23 cellular contexts compared by ENCODE assay signal in genomic region chr2:208183937-208184336, GRCh38. TPM values are rescaled to one million over a fixed set of nuclear protein-coding genes. Genes with fewer than 3 reads are reported as not detected.
DNase-seq lines count a peak whose midpoint lies in the region; ATAC-seq, FAIRE-seq and TF ChIP-seq lines count a peak whose summit lies in the region.
"Had no signal": no experiment of that assay in that cellular context is flagged by ENCODE, and none has a peak within 500 bp of the region (broad histone marks: within the 10 kb centered on the region; RNA-seq: fewer than 3 reads in every experiment).

No MANE protein-coding gene starts in this region.

- peak overlapping the region; percentile 10 to 59 (median 30); a peak in 5 of 8 replicates for H3K4me3 ChIP-seq in H1 (ENCODE audit: extremely low read depth in 1 of 4, insufficient read depth in 2 of 4, low read depth in 3 of 4, low read length in 4 of 4)
- H3K4me3 ChIP-seq in right lobe of liver: no peak overlapping the region
- peak overlapping the region; percentile 5 for H3K4me3 ChIP-seq in thoracic aorta
- H3K4me3 ChIP-seq: colonic mucosa, heart right ventricle had no signal

- no peaks in the 10 kb centered on the region for H3K79me1 ChIP-seq in H1 (ENCODE audit: low read depth, low read length)

- H3K56ac ChIP-seq in H1 (replicated peaks; ENCODE audit: insufficient read length, low read depth, low read length): no peak overlapping the region

- CTCF ChIA-PET in H1 (lab: Charles Lee; ENCODE audit: partially characterized antibody): interaction anchor here (0.6 to 1.7 kb wide), 6 partner anchors 9 to 72 kb away, joined by 3 to 8 read pairs (median 4); partner anchors contain the start of gene CRYGA

- H2AK5ac ChIP-seq in H1 (ENCODE audit: low read depth, low read length): no peak overlapping the region

- H3K9ac ChIP-seq in H1 (replicated peaks in 1 of 4; ENCODE audit: extremely low read depth in 1 of 4, low read depth in 3 of 4, low read length in 3 of 4): no peak overlapping the region

- no peaks in the 10 kb centered on the region; the same call in 1 of the 2 replicates for H3K23me2 ChIP-seq in H1 (ENCODE audit: low read depth, low read length)

- no peak overlapping the region for H4K91ac ChIP-seq in H1 (replicated peaks; ENCODE audit: insufficient read length, low read length)

- H3K9me3 ChIP-seq in H1 (ENCODE audit: insufficient read depth in 2 of 2, low read depth in 1 of 2, low read length in 1 of 2) (no peaks in the 10 kb centered on the region), right lobe of liver (no peaks in the 10 kb centered on the region), thoracic aorta (no peaks in the 10 kb centered on the region)
- H3K9me3 ChIP-seq: Caco-2, colonic mucosa, heart right ventricle had no signal

- peak; percentile 68 for DNase-seq in NCI-H82 treated with DMSO at 0.1 percent for 48 hours (lab: John Stamatoyannopoulos, UW; ENCODE audit: unreplicated experiment)
- no peak for DNase-seq in H1 (ENCODE audit: low read depth in 1 of 2, low spot score in 2 of 2)
- DNase-seq in right lobe of liver: peak in 2 of 3 donors; percentile 57 to 74
- no peak for DNase-seq in thoracic aorta (ENCODE audit: low spot score)
- no peak for DNase-seq in effector CD4-positive, alpha-beta T cell
- no peak for DNase-seq in osteocyte (ENCODE audit: extremely low spot score, unreplicated experiment)
- no peak for DNase-seq in AML-193 (lab: John Stamatoyannopoulos, UW)
- DNase-seq in chondrocyte (ENCODE audit: low spot score): no peak
- DNase-seq: activated CD4-positive, alpha-beta T cell treated with anti-CD3 and anti-CD28 coated beads for 4 hours; Caco-2; colonic mucosa; heart right ventricle; midbrain; NCI-H1105 treated with DMSO at 0.1 percent for 48 hours; NCI-H2081; NCI-H446 treated with DMSO at 0.1 percent for 48 hours had no signal

- ATAC-seq in right lobe of liver (peak; percentile 83 to 91 (median 88)), thoracic aorta (ENCODE audit: insufficient number of reproducible peaks, low FRiP score, low read depth) (no peak)
- ATAC-seq: activated T-helper 17 cell treated with anti-CD3 and anti-CD28 coated beads, Interleukin-2, amount 50 U/mL, for 72 hours; heart right ventricle; natural killer cell treated with Interleukin-12 subunit alpha and Interleukin-12 subunit beta and Interleukin-15 and Interleukin-18, amount 100 ng/mL, for 72 hours had no signal

- H2BK20ac ChIP-seq in H1 (ENCODE audit: low read length): no peak overlapping the region

- H3K27ac Mint-ChIP-seq in osteocyte (ENCODE audit: unreplicated experiment): no peak overlapping the region
- H3K27ac Mint-ChIP-seq in chondrocyte (ENCODE audit: unreplicated experiment): no peak overlapping the region
- H3K27ac Mint-ChIP-seq: activated T-helper 17 cell treated with anti-CD3 and anti-CD28 coated beads, Interleukin-2, amount 50 U/mL, for 72 hours had no signal

- TF ChIP-seq RAD21 in H1 (IDR thresholded peaks at IDR 0.05 in 1 of 2, conservative IDR thresholded peaks at IDR 0.05 in 1 of 2; ENCODE audit: low read depth in 2 of 2, low read length in 2 of 2): no peak

- H3K36me3 Mint-ChIP-seq in osteocyte (ENCODE audit: unreplicated experiment) (no peaks in the 10 kb centered on the region), chondrocyte (ENCODE audit: low read depth) (no peaks in the 10 kb centered on the region)
- H3K36me3 Mint-ChIP-seq: natural killer cell treated with Interleukin-12 subunit alpha and Interleukin-12 subunit beta and Interleukin-15 and Interleukin-18, amount 100 ng/mL, for 72 hours had no signal

- H2BK120ac ChIP-seq in H1 (replicated peaks; ENCODE audit: low read depth, low read length): no peak overlapping the region

- no peak overlapping the region for H3K4me3 Mint-ChIP-seq in osteocyte (ENCODE audit: unreplicated experiment)
- no peak overlapping the region for H3K4me3 Mint-ChIP-seq in chondrocyte (ENCODE audit: unreplicated experiment)
- H3K4me3 Mint-ChIP-seq: activated T-helper 17 cell treated with anti-CD3 and anti-CD28 coated beads, Interleukin-2, amount 50 U/mL, for 72 hours; natural killer cell treated with Interleukin-12 subunit alpha and Interleukin-12 subunit beta and Interleukin-15 and Interleukin-18, amount 100 ng/mL, for 72 hours had no signal

- peak overlapping the region; percentile 27; the same call in 1 of the 2 replicates for H2AFZ ChIP-seq in H1 (ENCODE audit: low read length)

- H3K36me3 ChIP-seq in H1 (ENCODE audit: control insufficient read depth in 2 of 4, insufficient read depth in 4 of 4, low read length in 3 of 4): no peaks in the 10 kb centered on the region
- no peaks in the 10 kb centered on the region for H3K36me3 ChIP-seq in right lobe of liver
- H3K36me3 ChIP-seq in thoracic aorta: no peaks in the 10 kb centered on the region
- H3K36me3 ChIP-seq: colonic mucosa, heart right ventricle had no signal

- H3K27me3 ChIP-seq in H1 (replicated peaks in 1 of 4; ENCODE audit: control insufficient read depth in 3 of 4, extremely low read depth in 1 of 4, insufficient read depth in 3 of 4, low read length in 3 of 4): no peaks in the 10 kb centered on the region
- no peaks in the 10 kb centered on the region for H3K27me3 ChIP-seq in right lobe of liver
- no peaks in the 10 kb centered on the region for H3K27me3 ChIP-seq in thoracic aorta (replicated peaks; ENCODE audit: insufficient read depth)
- H3K27me3 ChIP-seq: colonic mucosa had no signal

- no peak overlapping the region for H3K4ac ChIP-seq in H1 (replicated peaks; ENCODE audit: insufficient read length, low read depth, low read length)

- intact Hi-C loops in right lobe of liver (cut with DNase I): no loop called here

- H2BK5ac ChIP-seq in H1 (ENCODE audit: low read depth, low read length): no peak overlapping the region

- H4K8ac ChIP-seq in H1 (ENCODE audit: extremely low read depth, insufficient read depth, low read length): no peak overlapping the region

- H2BK12ac ChIP-seq in H1 (ENCODE audit: low read depth, low read length): no peak overlapping the region

- no peak for TF ChIP-seq CTCF in H1 (IDR thresholded peaks at IDR 0.05; ENCODE audit: control extremely low read depth in 1 of 3, insufficient read depth in 1 of 3, low read depth in 1 of 3, low read length in 3 of 3)
- no peak for TF ChIP-seq CTCF in right lobe of liver (IDR thresholded peaks at IDR 0.05)
- no peak for TF ChIP-seq CTCF in thoracic aorta (IDR thresholded peaks at IDR 0.05)
- no peak for TF ChIP-seq CTCF in osteocyte (IDR thresholded peaks at IDR 0.05)
- TF ChIP-seq CTCF in chondrocyte (IDR thresholded peaks at IDR 0.05): no peak

- H2BK15ac ChIP-seq in H1 (ENCODE audit: low read length): no peak overlapping the region

- POLR2A ChIA-PET in H1 (lab: Charles Lee; ENCODE audit: partially characterized antibody): interaction anchor here (0.6 kb wide), 2 partner anchors 14 to 62 kb away, joined by 3 read pairs; no protein-coding TSS in a partner anchor

- peak overlapping the region; percentile 58 to 64 for H3K4me2 ChIP-seq in H1 (ENCODE audit: insufficient read depth in 1 of 2, low read depth in 2 of 2, low read length in 2 of 2)

- no peak overlapping the region for H3K18ac ChIP-seq in H1 (ENCODE audit: extremely low read depth, low read length)

- WGBS in H1 (ENCODE audit: extremely low coverage in 1 of 2, insufficient coverage in 1 of 2, insufficient read length in 1 of 2, insufficient replicate concordance in 2 of 2, low coverage in 1 of 2, low lambda C conversion rate in 2 of 2, missing lambda C conversion rate in 1 of 2), 2 experiments: 2% methylated on average over 9 of the region's 9 CpGs; no CpG with 5 or more reads in 1 of the 2 experiments
- 12% methylated on average over 9 of the region's 9 CpGs for WGBS in right lobe of liver (ENCODE audit: insufficient coverage, low coverage, low lambda C conversion rate, missing lambda C conversion rate)

- peak overlapping the region; percentile 47 for H4K5ac ChIP-seq in H1 (ENCODE audit: insufficient read length, low read depth, low read length)

- H3K23ac ChIP-seq in H1 (ENCODE audit: insufficient read length): no peak overlapping the region

- H3K4me1 ChIP-seq in H1 (replicated peaks in 1 of 4; ENCODE audit: control insufficient read depth in 3 of 4, insufficient read depth in 4 of 4, low read length in 3 of 4): peaks cover 2 to 16% (median 7%) of the 10 kb centered on the region in 4 experiments
- H3K4me1 ChIP-seq in right lobe of liver: peaks cover 0 to 11% (median 3%) of the 10 kb centered on the region in 4 donors
- H3K4me1 ChIP-seq in thoracic aorta (ENCODE audit: control insufficient read depth in 1 of 2, low read depth in 2 of 2): no peaks in the 10 kb centered on the region
- H3K4me1 ChIP-seq: colonic mucosa, heart right ventricle had no signal

- H3K14ac ChIP-seq in H1 (ENCODE audit: insufficient read length): no peak overlapping the region

- TF ChIP-seq EP300 in H1 (IDR thresholded peaks at IDR 0.05; ENCODE audit: borderline replicate concordance in 1 of 2, low read depth in 2 of 2, low read length in 2 of 2): no peak

- FAIRE-seq in H1 (lab: Jason Lieb, UNC): peak; percentile 24

- no peaks in the 10 kb centered on the region for H3K4me1 Mint-ChIP-seq in osteocyte (ENCODE audit: unreplicated experiment)
- H3K4me1 Mint-ChIP-seq in chondrocyte (ENCODE audit: low read depth): no peaks in the 10 kb centered on the region
- H3K4me1 Mint-ChIP-seq: activated T-helper 17 cell treated with anti-CD3 and anti-CD28 coated beads, Interleukin-2, amount 50 U/mL, for 72 hours had no signal

- H4K20me1 ChIP-seq in H1 (replicated peaks in 1 of 2; ENCODE audit: control insufficient read depth in 1 of 2, insufficient read depth in 2 of 2, low read length in 2 of 2): no peaks in the 10 kb centered on the region

- TF ChIP-seq POLR2A in H1 (IDR thresholded peaks at IDR 0.05; ENCODE audit: control extremely low read depth in 1 of 2, low read depth in 2 of 2, low read length in 2 of 2): no peak
- no peak for TF ChIP-seq POLR2A in right lobe of liver (IDR thresholded peaks at IDR 0.05)

- H3K9me3 Mint-ChIP-seq in osteocyte (ENCODE audit: unreplicated experiment) (no peaks in the 10 kb centered on the region), chondrocyte (ENCODE audit: low read depth) (no peaks in the 10 kb centered on the region)
- H3K9me3 Mint-ChIP-seq: activated T-helper 17 cell treated with anti-CD3 and anti-CD28 coated beads, Interleukin-2, amount 50 U/mL, for 72 hours; natural killer cell treated with Interleukin-12 subunit alpha and Interleukin-12 subunit beta and Interleukin-15 and Interleukin-18, amount 100 ng/mL, for 72 hours had no signal

- H3K27ac ChIP-seq in H1 (ENCODE audit: low read depth, low read length): no peak overlapping the region
- peak overlapping the region in 2 of 3 donors; percentile 24 to 71 for H3K27ac ChIP-seq in right lobe of liver
- no peak overlapping the region for H3K27ac ChIP-seq in thoracic aorta
- H3K27ac ChIP-seq: colonic mucosa, heart right ventricle had no signal

- H3K27me3 Mint-ChIP-seq in osteocyte (ENCODE audit: unreplicated experiment) (peaks cover 51% of the 10 kb centered on the region), chondrocyte (ENCODE audit: low read depth) (peaks cover 40% of the 10 kb centered on the region)

- no peaks in the 10 kb centered on the region for H3K79me2 ChIP-seq in H1 (ENCODE audit: control insufficient read depth in 1 of 2, insufficient read depth in 2 of 2, low read length in 2 of 2)

RNA-seq across cellular contexts. Expression of gene C2orf80, which starts 5.9 kb away (rescaled TPM):
- total RNA-seq in H1 (2021; fragmentation: NEBNext Ultra II Directional; extraction: Animal tissue kit (Norgen Biotek cat#: 25700)): 1.1 and 1.3 TPM in 2 replicates
- polyA plus RNA-seq in H1 (2011; rRNA removed): 0.41 and 0.97 TPM in 2 replicates
- polyA plus RNA-seq in H1 (2011; cell fraction: cytosol; rRNA removed): 1.0 TPM
- polyA plus RNA-seq in H1 (2011; cell fraction: nucleus; rRNA removed): not detected
- polyA plus RNA-seq in H1 (2012, experiment 1 of 2): 0.44 to 0.71 TPM (median 0.47 TPM) in 3 of 4 replicates, not detected in the other
- polyA plus RNA-seq in H1 (2012, experiment 2 of 2): not detected
- 2.0 TPM for polyA plus RNA-seq in H1 (2013, experiment 1 of 2)
- polyA plus RNA-seq in H1 (2013, experiment 2 of 2): 1.3 TPM
- 1.0 TPM in 1 of 2 replicates, not detected in the other for polyA minus RNA-seq in H1 (2011; rRNA and poly(A)+ RNA removed)
- not detected for polyA minus RNA-seq in H1 (2011; cell fraction: cytosol; rRNA and poly(A)+ RNA removed)
- not detected for polyA minus RNA-seq in H1 (2011; cell fraction: nucleus; rRNA and poly(A)+ RNA removed)
- total RNA-seq in right lobe of liver (not detected), thoracic aorta (not detected), osteocyte (not detected in 2 replicates), chondrocyte (not detected in 3 replicates)
- total RNA-seq: activated T-helper 17 cell treated with anti-CD3 and anti-CD28 coated beads, Interleukin-2, amount 50 U/mL, for 72 hours; Caco-2; colonic mucosa; heart right ventricle; HT-29; kidney epithelial cell; LHCN-M2; natural killer cell treated with Interleukin-12 subunit alpha and Interleukin-12 subunit beta and Interleukin-15 and Interleukin-18, amount 100 ng/mL, for 72 hours; pulmonary artery endothelial cell; ureter had no signal
- polyA plus RNA-seq: heart right ventricle had no signal

RNA-seq across cellular contexts. Expression of gene CRYGA, which starts 20.5 kb away (rescaled TPM):
- not detected in 2 replicates for total RNA-seq in H1 (2021; fragmentation: NEBNext Ultra II Directional; extraction: Animal tissue kit (Norgen Biotek cat#: 25700))
- polyA plus RNA-seq in H1 (2011; rRNA removed): not detected in 2 replicates
- not detected for polyA plus RNA-seq in H1 (2011; cell fraction: cytosol; rRNA removed)
- not detected for polyA plus RNA-seq in H1 (2011; cell fraction: nucleus; rRNA removed)
- polyA plus RNA-seq in H1 (2012, experiment 1 of 2): not detected in 4 replicates
- not detected for polyA plus RNA-seq in H1 (2012, experiment 2 of 2)
- polyA plus RNA-seq in H1 (2013, experiment 1 of 2): 0.10 TPM
- not detected for polyA plus RNA-seq in H1 (2013, experiment 2 of 2)
- not detected in 2 replicates for polyA minus RNA-seq in H1 (2011; rRNA and poly(A)+ RNA removed)
- not detected for polyA minus RNA-seq in H1 (2011; cell fraction: cytosol; rRNA and poly(A)+ RNA removed)
- polyA minus RNA-seq in H1 (2011; cell fraction: nucleus; rRNA and poly(A)+ RNA removed): not detected
- total RNA-seq in right lobe of liver: not detected
- total RNA-seq in thoracic aorta: not detected
- total RNA-seq in osteocyte: not detected in 2 replicates
- total RNA-seq in chondrocyte: not detected in 3 replicates
- total RNA-seq: activated T-helper 17 cell treated with anti-CD3 and anti-CD28 coated beads, Interleukin-2, amount 50 U/mL, for 72 hours; Caco-2; colonic mucosa; heart right ventricle; HT-29; kidney epithelial cell; LHCN-M2; natural killer cell treated with Interleukin-12 subunit alpha and Interleukin-12 subunit beta and Interleukin-15 and Interleukin-18, amount 100 ng/mL, for 72 hours; pulmonary artery endothelial cell; ureter had no signal
- polyA plus RNA-seq: heart right ventricle had no signal

RNA-seq across cellular contexts. Expression of gene CRYGB, which starts 38.0 kb away (rescaled TPM):
- total RNA-seq in H1 (2021; fragmentation: NEBNext Ultra II Directional; extraction: Animal tissue kit (Norgen Biotek cat#: 25700)): not detected in 2 replicates
- 0.30 and 0.38 TPM in 2 replicates for polyA plus RNA-seq in H1 (2011; rRNA removed)
- 0.21 TPM for polyA plus RNA-seq in H1 (2011; cell fraction: cytosol; rRNA removed)
- polyA plus RNA-seq in H1 (2011; cell fraction: nucleus; rRNA removed): not detected
- 0.33 TPM in 1 of 4 replicates, not detected in the others for polyA plus RNA-seq in H1 (2012, experiment 1 of 2)
- polyA plus RNA-seq in H1 (2012, experiment 2 of 2): not detected
- polyA plus RNA-seq in H1 (2013, experiment 1 of 2): 0.22 TPM
- polyA plus RNA-seq in H1 (2013, experiment 2 of 2): 0.77 TPM
- not detected in 2 replicates for polyA minus RNA-seq in H1 (2011; rRNA and poly(A)+ RNA removed)
- not detected for polyA minus RNA-seq in H1 (2011; cell fraction: cytosol; rRNA and poly(A)+ RNA removed)
- polyA minus RNA-seq in H1 (2011; cell fraction: nucleus; rRNA and poly(A)+ RNA removed): not detected
- not detected for total RNA-seq in right lobe of liver
- total RNA-seq in thoracic aorta: not detected
- total RNA-seq in osteocyte: not detected in 2 replicates
- total RNA-seq in chondrocyte: not detected in 3 replicates
- total RNA-seq: activated T-helper 17 cell treated with anti-CD3 and anti-CD28 coated beads, Interleukin-2, amount 50 U/mL, for 72 hours; Caco-2; colonic mucosa; heart right ventricle; HT-29; kidney epithelial cell; LHCN-M2; natural killer cell treated with Interleukin-12 subunit alpha and Interleukin-12 subunit beta and Interleukin-15 and Interleukin-18, amount 100 ng/mL, for 72 hours; pulmonary artery endothelial cell; ureter had no signal
- polyA plus RNA-seq: heart right ventricle had no signal

RNA-seq across cellular contexts. Expression of gene CRYGC, which starts 54.3 kb away (rescaled TPM):
- total RNA-seq in H1 (2021; fragmentation: NEBNext Ultra II Directional; extraction: Animal tissue kit (Norgen Biotek cat#: 25700)): not detected in 2 replicates
- not detected in 2 replicates for polyA plus RNA-seq in H1 (2011; rRNA removed)
- polyA plus RNA-seq in H1 (2011; cell fraction: cytosol; rRNA removed): not detected
- polyA plus RNA-seq in H1 (2011; cell fraction: nucleus; rRNA removed): not detected
- not detected in 4 replicates for polyA plus RNA-seq in H1 (2012, experiment 1 of 2)
- polyA plus RNA-seq in H1 (2012, experiment 2 of 2): not detected
- polyA plus RNA-seq in H1 (2013, experiment 1 of 2): not detected
- not detected for polyA plus RNA-seq in H1 (2013, experiment 2 of 2)
- polyA minus RNA-seq in H1 (2011; rRNA and poly(A)+ RNA removed): not detected in 2 replicates
- polyA minus RNA-seq in H1 (2011; cell fraction: cytosol; rRNA and poly(A)+ RNA removed): not detected
- not detected for polyA minus RNA-seq in H1 (2011; cell fraction: nucleus; rRNA and poly(A)+ RNA removed)
- total RNA-seq in right lobe of liver: not detected
- not detected for total RNA-seq in thoracic aorta
- total RNA-seq in osteocyte: not detected in 2 replicates
- not detected in 3 replicates for total RNA-seq in chondrocyte
- total RNA-seq: activated T-helper 17 cell treated with anti-CD3 and anti-CD28 coated beads, Interleukin-2, amount 50 U/mL, for 72 hours; Caco-2; colonic mucosa; heart right ventricle; HT-29; kidney epithelial cell; LHCN-M2; natural killer cell treated with Interleukin-12 subunit alpha and Interleukin-12 subunit beta and Interleukin-15 and Interleukin-18, amount 100 ng/mL, for 72 hours; pulmonary artery endothelial cell; ureter had no signal
- polyA plus RNA-seq: heart right ventricle had no signal

RNA-seq across cellular contexts. Expression of gene CRYGD, which starts 59.6 kb away (rescaled TPM):
- total RNA-seq in H1 (2021; fragmentation: NEBNext Ultra II Directional; extraction: Animal tissue kit (Norgen Biotek cat#: 25700)): 0.98 and 2.9 TPM in 2 replicates
- 6.0 and 7.1 TPM in 2 replicates for polyA plus RNA-seq in H1 (2011; rRNA removed)
- polyA plus RNA-seq in H1 (2011; cell fraction: cytosol; rRNA removed): 4.6 TPM
- 11.6 TPM for polyA plus RNA-seq in H1 (2011; cell fraction: nucleus; rRNA removed)
- polyA plus RNA-seq in H1 (2012, experiment 1 of 2): 3.8 to 8.8 TPM (median 6.2 TPM) in 4 replicates
- polyA plus RNA-seq in H1 (2012, experiment 2 of 2): 12.4 TPM
- 1.3 TPM for polyA plus RNA-seq in H1 (2013, experiment 1 of 2)
- polyA plus RNA-seq in H1 (2013, experiment 2 of 2): 1.7 TPM
- 0.38 and 1.2 TPM in 2 replicates for polyA minus RNA-seq in H1 (2011; rRNA and poly(A)+ RNA removed)
- not detected for polyA minus RNA-seq in H1 (2011; cell fraction: cytosol; rRNA and poly(A)+ RNA removed)
- 1.6 TPM for polyA minus RNA-seq in H1 (2011; cell fraction: nucleus; rRNA and poly(A)+ RNA removed)
- not detected for total RNA-seq in right lobe of liver
- total RNA-seq in thoracic aorta: not detected
- total RNA-seq in osteocyte: not detected in 2 replicates
- not detected in 3 replicates for total RNA-seq in chondrocyte
- total RNA-seq: activated T-helper 17 cell treated with anti-CD3 and anti-CD28 coated beads, Interleukin-2, amount 50 U/mL, for 72 hours; Caco-2; colonic mucosa; heart right ventricle; HT-29; kidney epithelial cell; LHCN-M2; natural killer cell treated with Interleukin-12 subunit alpha and Interleukin-12 subunit beta and Interleukin-15 and Interleukin-18, amount 100 ng/mL, for 72 hours; pulmonary artery endothelial cell; ureter had no signal
- polyA plus RNA-seq: heart right ventricle had no signal

Comparison
In these comparisons a context has a peak if more than half of its experiments do, and no peak if none do; other contexts are left out.
1. DNase-seq: peak in NCI-H82 treated with DMSO at 0.1 percent for 48 hours (single experiment) and right lobe of liver (2 of 3); none in H1 (0 of 2), thoracic aorta (single experiment), effector CD4-positive, alpha-beta T cell (single experiment), osteocyte (single experiment), AML-193 (0 of 2) and chondrocyte (single experiment).
2. H3K27ac ChIP-seq: peak in right lobe of liver (2 of 3); none in H1 (single experiment) and thoracic aorta (0 of 2).
3. H3K4me3 ChIP-seq: peak in H1 (4 of 4) and thoracic aorta (single experiment); none in right lobe of liver (0 of 3).